In the genomic region with DNA sequence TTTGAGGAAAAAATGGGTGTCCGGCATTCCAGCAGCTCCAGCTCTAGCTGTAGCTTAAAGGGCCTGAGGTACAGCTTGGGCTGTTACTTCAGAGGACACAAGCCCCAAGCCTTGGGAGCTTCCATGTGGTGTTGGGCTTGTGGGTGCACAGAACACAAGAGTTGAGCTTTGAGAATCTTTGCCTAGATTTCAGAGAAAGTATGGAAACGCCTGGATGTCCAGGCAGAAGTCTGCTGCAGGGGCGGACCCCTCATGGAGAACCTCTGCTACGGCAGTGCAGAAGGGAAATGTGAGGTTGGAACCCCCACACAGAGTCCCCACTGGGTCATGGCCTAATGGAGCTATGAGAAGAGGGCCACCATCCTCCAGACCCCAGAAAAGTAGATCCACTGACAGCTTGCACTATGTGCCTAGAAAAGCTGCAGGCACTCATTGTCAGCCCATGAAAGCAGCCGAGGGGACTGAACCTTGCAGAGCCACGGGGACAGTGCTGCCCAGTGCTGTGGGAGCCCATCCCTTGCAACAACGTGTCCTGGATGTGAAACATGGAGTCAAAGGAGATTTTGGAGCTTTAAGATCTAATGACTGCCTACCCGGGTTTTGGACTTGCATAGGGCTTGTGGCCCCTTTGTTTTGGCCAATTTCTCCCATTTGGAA, we compare ENCODE assay signal across 22 cellular contexts.
"Had no signal": no experiment of that assay in that cellular context is flagged by ENCODE, and none has a peak within 500 bp of the region (broad histone marks: within the 10 kb centered on the region; RNA-seq: fewer than 3 reads in every experiment).

No MANE protein-coding gene starts in this region.

- H3K27me3 ChIP-seq: SJSA1 had no signal

- H3K4me2 ChIP-seq: KMS-11 had no signal

- H3K27ac ChIP-seq: KMS-11, SJSA1, SK-N-MC had no signal

- FAIRE-seq: HepG2, RCC 7860 had no signal

- H3K4me3 ChIP-seq: SJSA1, SK-N-MC had no signal

- DNase-seq: IMR-90, Kasumi-1, MV-4-11, NCI-H1048, NCI-H1105, NCI-H1417, NCI-H1436 treated with DMSO at 0.1 percent for 48 hours, NCI-H1694, NCI-H187 treated with DMSO at 0.1 percent for 48 hours, NCI-H2029 treated with DMSO at 0.1 percent for 48 hours, NCI-H2227 treated with DMSO at 0.1 percent for 48 hours, NCI-H524 treated with DMSO at 0.1 percent for 48 hours, NCI-H69, NCI-H774, Right ventricle myocardium superior, RPMI8226, SIG-M5 had no signal

- ATAC-seq: HepG2 had no signal

- H3K9ac ChIP-seq: KMS-11 had no signal
